Comparison of ENCODE assay signal across 9 cellular contexts in genomic region chr7:107580716-107581383, GRCh38. TPM values are rescaled to one million over a fixed set of nuclear protein-coding genes. Genes with fewer than 3 reads are reported as not detected.
DNase-seq lines count a peak whose midpoint lies in the region; ATAC-seq, FAIRE-seq and TF ChIP-seq lines count a peak whose summit lies in the region.
"Had no signal": no experiment of that assay in that cellular context is flagged by ENCODE, and none has a peak within 500 bp of the region (broad histone marks: within the 10 kb centered on the region; RNA-seq: fewer than 3 reads in every experiment).

No MANE protein-coding gene starts in this region.

- TF ChIP-seq EP300 in HepG2 (IDR thresholded peaks at IDR 0.05; ENCODE audit: low read depth in 2 of 2, low read length in 2 of 2) = no peak
- TF ChIP-seq EP300 in HepG2 (CRISPR knock-in tag; IDR thresholded peaks at IDR 0.05; ENCODE audit: borderline replicate concordance) = no peak

- no peaks in the 10 kb centered on the region for H4K20me1 ChIP-seq in HepG2 (ENCODE audit: insufficient read depth, low read length)

- peak overlapping the region; percentile 73 for H3K4me2 ChIP-seq in HepG2 (ENCODE audit: low read depth, low read length)

- H3K79me2 ChIP-seq in HepG2 (ENCODE audit: insufficient read depth, low read length) = peaks cover 6% of the 10 kb centered on the region

- H3K4me1 ChIP-seq in HepG2 (ENCODE audit: insufficient read depth, low read length) (peaks cover 11% of the 10 kb centered on the region), tibial artery (peaks cover 0 to 51% (median 25%) of the 10 kb centered on the region in 4 donors)

- intact Hi-C loops in HepG2 (cut with micrococcal nuclease; ENCODE audit: unreplicated experiment) = loop anchor here (5.0 kb wide), 1 partner anchor 146 kb away; no protein-coding TSS in a partner anchor
- intact Hi-C loops in tibial artery (cut with DNase I; ENCODE audit: low total_unique reads) = no loop called here

- in situ Hi-C loops in HepG2 (cut with HindIII; ENCODE audit: extremely low pct_ligation_motif_present, low pct_unique_long_range_greater_than_20kb) = no loop called here

- H3K4me3 Mint-ChIP-seq in activated T-cell treated with anti-CD3 and anti-CD28 coated beads, Interleukin-2, amount 50 U/mL, for 4 hours = peak overlapping the region; percentile 80

- peak overlapping the region; percentile 95 for H3K9ac ChIP-seq in HepG2 (ENCODE audit: insufficient read depth, low read depth, low read length)

- H3K36me3 Mint-ChIP-seq in activated T-cell treated with anti-CD3 and anti-CD28 coated beads, Interleukin-2, amount 50 U/mL, for 4 hours (ENCODE audit: insufficient read depth) = peaks cover 13% of the 10 kb centered on the region

- H3K36me3 ChIP-seq in HepG2 (replicated peaks in 1 of 2; ENCODE audit: control insufficient read depth in 1 of 2, insufficient read depth in 2 of 2, low read length in 2 of 2) = peaks cover 0 to 9% of the 10 kb centered on the region in 2 experiments; a peak in 1 of 5 replicates
- H3K36me3 ChIP-seq in tibial artery = peaks cover 0 to 18% (median 16%) of the 10 kb centered on the region in 3 donors

- CTCF ChIA-PET in HepG2 (lab: Yijun Ruan, JAX; ENCODE audit: low intra/inter-chr PET ratio, low total read pairs) = no interaction called here

- TSS peak; percentile 60 for BruUV-seq in HepG2 (replicated peaks; lab: Mats Ljungman, UMichigan)

- no peak for ATAC-seq in activated T-cell treated with anti-CD3 and anti-CD28 coated beads, Interleukin-2, amount 50 U/mL, for 4 hours
- ATAC-seq in HepG2 = no peak

- no peak for DNase-seq in activated T-cell treated with anti-CD3 and anti-CD28 coated beads, Interleukin-2, amount 50 U/mL, for 4 hours
- no peak for DNase-seq in activated T-cell treated with anti-CD3 and anti-CD28 coated beads, Interleukin-2, amount 50 U/mL, for 1 hour
- no peak for DNase-seq in HepG2 (ENCODE audit: low spot score)
- no peak for DNase-seq in tibial artery
- DNase-seq in NCI-H226 = no peak
- no peak for DNase-seq in effector CD4-positive, alpha-beta T cell
- DNase-seq in DMS79 treated with DMSO at 0.1 percent for 48 hours (lab: John Stamatoyannopoulos, UW) = no peak

- no peaks in the 10 kb centered on the region for H3K9me3 Mint-ChIP-seq in activated T-cell treated with anti-CD3 and anti-CD28 coated beads, Interleukin-2, amount 50 U/mL, for 4 hours

- H3K9me3 ChIP-seq in HepG2 (ENCODE audit: low read length) (no peaks in the 10 kb centered on the region), tibial artery (no peaks in the 10 kb centered on the region)

- peak overlapping the region; percentile 86 to 95 (median 87) for H3K4me3 ChIP-seq in HepG2 (replicated peaks in 1 of 3; ENCODE audit: insufficient read depth in 1 of 3, low read depth in 2 of 3, low read length in 3 of 3)
- peak overlapping the region; percentile 72 to 84 for H3K4me3 ChIP-seq in tibial artery

- H3K4me1 Mint-ChIP-seq in activated T-cell treated with anti-CD3 and anti-CD28 coated beads, Interleukin-2, amount 50 U/mL, for 4 hours (ENCODE audit: low read depth) = peaks cover 19% of the 10 kb centered on the region

- H3K27me3 ChIP-seq in HepG2 (ENCODE audit: control insufficient read depth in 1 of 2, insufficient read depth in 2 of 2, low read length in 2 of 2) (no peaks in the 10 kb centered on the region), tibial artery (no peaks in the 10 kb centered on the region)

- no peak for TF ChIP-seq CTCF in HepG2 (CRISPR knock-in tag; IDR thresholded peaks at IDR 0.05)
- TF ChIP-seq CTCF in tibial artery (IDR thresholded peaks at IDR 0.05) = no peak

- no peak for FAIRE-seq in HepG2 (lab: Jason Lieb, UNC)
- FAIRE-seq: G401.6 had no signal

- no peak for TF ChIP-seq RAD21 in HepG2 (CRISPR knock-in tag; IDR thresholded peaks at IDR 0.05)

- no peak for TF ChIP-seq POLR2A in HepG2 (IDR thresholded peaks at IDR 0.05; ENCODE audit: insufficient read depth in 1 of 2, low read depth in 2 of 2, low read length in 2 of 2)

- WGBS in HepG2 (ENCODE audit: low lambda C conversion rate) = 18% methylated on average over 10 of the region's 10 CpGs

- peak overlapping the region; percentile 56 for H3K27ac ChIP-seq in angular gyrus (ENCODE audit: low read depth, low read length)
- H3K27ac ChIP-seq in HepG2 (ENCODE audit: extremely low read length, insufficient read depth, low read length) = peak overlapping the region; percentile 91
- H3K27ac ChIP-seq in tibial artery = peak overlapping the region; percentile 89 to 95

- POLR2A ChIA-PET in HepG2 (lab: Yijun Ruan, JAX) = interaction anchor here (1.0 to 2.5 kb wide), 3 partner anchors 17 to 412 kb away, joined by 8 to 13 read pairs (median 9); partner anchors contain the start of genes CBLL1, COG5, DUS4L and HBP1

- H2AFZ ChIP-seq in HepG2 (ENCODE audit: low read length) = peak overlapping the region; percentile 4

- no peaks in the 10 kb centered on the region for H3K27me3 Mint-ChIP-seq in activated T-cell treated with anti-CD3 and anti-CD28 coated beads, Interleukin-2, amount 50 U/mL, for 4 hours (ENCODE audit: low read depth)

RNA-seq across cellular contexts. Expression of gene BCAP29, which starts 0.8 kb away (rescaled TPM):
- total RNA-seq in activated T-cell treated with anti-CD3 and anti-CD28 coated beads, Interleukin-2, amount 50 U/mL, for 4 hours = 10 to 100 TPM; 26.5 to 29.2 (median 27.8) TPM
- 27.8 and 35.6 TPM in 2 replicates for total RNA-seq in HepG2 (2016; rRNA removed; fragmentation: Illumina TruSeq; extraction: Trizol)
- 9.7 and 10.3 TPM in 2 replicates for total RNA-seq in HepG2 (2016; cell fraction: cytosol; rRNA removed; fragmentation: Illumina TruSeq; extraction: Trizol; ENCODE audit: low read depth)
- total RNA-seq in HepG2 (2016; cell fraction: insoluble cytoplasmic fraction; rRNA removed; fragmentation: Illumina TruSeq; extraction: Trizol) = 24.9 and 34.5 TPM in 2 replicates
- total RNA-seq in HepG2 (2016; cell fraction: membrane; rRNA removed; fragmentation: Illumina TruSeq; extraction: Trizol) = 15.3 and 18.6 TPM in 2 replicates
- total RNA-seq in HepG2 (2016; cell fraction: nucleus; rRNA removed; fragmentation: Illumina TruSeq; extraction: Trizol) = 34.2 and 42.0 TPM in 2 replicates
- 11.1 and 15.3 TPM in 2 replicates for polyA plus RNA-seq in HepG2 (2011; rRNA removed)
- polyA plus RNA-seq in HepG2 (2011; cell fraction: cytosol; rRNA removed) = 6.6 and 15.3 TPM in 2 replicates
- 5.5 and 6.6 TPM in 2 replicates for polyA plus RNA-seq in HepG2 (2011; cell fraction: nucleus; rRNA removed)
- 18.6 and 33.9 TPM in 2 replicates for polyA plus RNA-seq in HepG2 (2012)
- 12.8 and 13.2 TPM in 2 replicates for polyA plus RNA-seq in HepG2 (2016; cell fraction: cytosol; fragmentation: Illumina TruSeq; extraction: Trizol; ENCODE audit: low read depth)
- 21.5 and 21.6 TPM in 2 replicates for polyA plus RNA-seq in HepG2 (2016; cell fraction: insoluble cytoplasmic fraction; fragmentation: Illumina TruSeq; extraction: Trizol; ENCODE audit: low read depth)
- polyA plus RNA-seq in HepG2 (2016; cell fraction: membrane; fragmentation: Illumina TruSeq; extraction: Trizol; ENCODE audit: low read depth) = 12.1 and 13.0 TPM in 2 replicates
- 41.8 and 43.2 TPM in 2 replicates for polyA plus RNA-seq in HepG2 (2016; cell fraction: nucleus; fragmentation: Illumina TruSeq; extraction: Trizol; ENCODE audit: insufficient read depth, low read depth)
- 6.7 and 10.7 TPM in 2 replicates for polyA minus RNA-seq in HepG2 (2011; rRNA and poly(A)+ RNA removed; ENCODE audit: low replicate concordance)
- 9.6 and 10.0 TPM in 2 replicates for polyA minus RNA-seq in HepG2 (2011; cell fraction: cytosol; rRNA and poly(A)+ RNA removed)
- polyA minus RNA-seq in HepG2 (2011; cell fraction: nucleus; rRNA and poly(A)+ RNA removed) = 27.8 and 31.9 TPM in 2 replicates

RNA-seq across cellular contexts. Expression of gene DUS4L, which starts 17.1 kb away (rescaled TPM):
- 10 to 100 TPM in 1 of 3 donors, 1 to 10 TPM in 2; 9.5 to 11.6 (median 9.5) TPM for total RNA-seq in activated T-cell treated with anti-CD3 and anti-CD28 coated beads, Interleukin-2, amount 50 U/mL, for 4 hours
- total RNA-seq in HepG2 (2016; rRNA removed; fragmentation: Illumina TruSeq; extraction: Trizol) = 9.8 and 10.6 TPM in 2 replicates
- 4.9 and 6.6 TPM in 2 replicates for total RNA-seq in HepG2 (2016; cell fraction: cytosol; rRNA removed; fragmentation: Illumina TruSeq; extraction: Trizol; ENCODE audit: low read depth)
- total RNA-seq in HepG2 (2016; cell fraction: insoluble cytoplasmic fraction; rRNA removed; fragmentation: Illumina TruSeq; extraction: Trizol) = 8.8 and 10.7 TPM in 2 replicates
- 7.6 and 9.0 TPM in 2 replicates for total RNA-seq in HepG2 (2016; cell fraction: membrane; rRNA removed; fragmentation: Illumina TruSeq; extraction: Trizol)
- total RNA-seq in HepG2 (2016; cell fraction: nucleus; rRNA removed; fragmentation: Illumina TruSeq; extraction: Trizol) = 12.6 and 14.1 TPM in 2 replicates
- 3.9 and 5.6 TPM in 2 replicates for polyA plus RNA-seq in HepG2 (2011; rRNA removed)
- 2.0 and 2.7 TPM in 2 replicates for polyA plus RNA-seq in HepG2 (2011; cell fraction: cytosol; rRNA removed)
- 4.9 and 5.3 TPM in 2 replicates for polyA plus RNA-seq in HepG2 (2011; cell fraction: nucleus; rRNA removed)
- polyA plus RNA-seq in HepG2 (2012) = 5.9 and 8.4 TPM in 2 replicates
- polyA plus RNA-seq in HepG2 (2016; cell fraction: cytosol; fragmentation: Illumina TruSeq; extraction: Trizol; ENCODE audit: low read depth) = 2.7 and 3.6 TPM in 2 replicates
- 10.6 and 11.7 TPM in 2 replicates for polyA plus RNA-seq in HepG2 (2016; cell fraction: insoluble cytoplasmic fraction; fragmentation: Illumina TruSeq; extraction: Trizol; ENCODE audit: low read depth)
- polyA plus RNA-seq in HepG2 (2016; cell fraction: membrane; fragmentation: Illumina TruSeq; extraction: Trizol; ENCODE audit: low read depth) = 6.6 and 7.0 TPM in 2 replicates
- 11.8 and 16.4 TPM in 2 replicates for polyA plus RNA-seq in HepG2 (2016; cell fraction: nucleus; fragmentation: Illumina TruSeq; extraction: Trizol; ENCODE audit: insufficient read depth, low read depth)
- 3.5 and 8.4 TPM in 2 replicates for polyA minus RNA-seq in HepG2 (2011; rRNA and poly(A)+ RNA removed; ENCODE audit: low replicate concordance)
- 2.2 and 3.5 TPM in 2 replicates for polyA minus RNA-seq in HepG2 (2011; cell fraction: cytosol; rRNA and poly(A)+ RNA removed)
- 13.6 and 18.8 TPM in 2 replicates for polyA minus RNA-seq in HepG2 (2011; cell fraction: nucleus; rRNA and poly(A)+ RNA removed)

RNA-seq across cellular contexts. Expression of gene COG5, which starts 17.1 kb away (rescaled TPM):
- total RNA-seq in activated T-cell treated with anti-CD3 and anti-CD28 coated beads, Interleukin-2, amount 50 U/mL, for 4 hours = 10 to 100 TPM; 30.3 to 40.9 (median 40.0) TPM
- 31.3 and 50.0 TPM in 2 replicates for total RNA-seq in HepG2 (2016; rRNA removed; fragmentation: Illumina TruSeq; extraction: Trizol)
- total RNA-seq in HepG2 (2016; cell fraction: cytosol; rRNA removed; fragmentation: Illumina TruSeq; extraction: Trizol; ENCODE audit: low read depth) = 6.1 and 6.8 TPM in 2 replicates
- 31.5 and 51.4 TPM in 2 replicates for total RNA-seq in HepG2 (2016; cell fraction: insoluble cytoplasmic fraction; rRNA removed; fragmentation: Illumina TruSeq; extraction: Trizol)
- total RNA-seq in HepG2 (2016; cell fraction: membrane; rRNA removed; fragmentation: Illumina TruSeq; extraction: Trizol) = 7.1 and 7.8 TPM in 2 replicates
- total RNA-seq in HepG2 (2016; cell fraction: nucleus; rRNA removed; fragmentation: Illumina TruSeq; extraction: Trizol) = 69.2 and 71.8 TPM in 2 replicates
- polyA plus RNA-seq in HepG2 (2011; rRNA removed) = 16.0 and 20.4 TPM in 2 replicates
- polyA plus RNA-seq in HepG2 (2011; cell fraction: cytosol; rRNA removed) = 10.2 and 16.7 TPM in 2 replicates
- 16.2 and 20.5 TPM in 2 replicates for polyA plus RNA-seq in HepG2 (2011; cell fraction: nucleus; rRNA removed)
- 15.0 and 17.6 TPM in 2 replicates for polyA plus RNA-seq in HepG2 (2012)
- 0.83 and 0.87 TPM in 2 replicates for polyA plus RNA-seq in HepG2 (2016; cell fraction: cytosol; fragmentation: Illumina TruSeq; extraction: Trizol; ENCODE audit: low read depth)
- 26.2 and 32.7 TPM in 2 replicates for polyA plus RNA-seq in HepG2 (2016; cell fraction: insoluble cytoplasmic fraction; fragmentation: Illumina TruSeq; extraction: Trizol; ENCODE audit: low read depth)
- 2.2 and 2.3 TPM in 2 replicates for polyA plus RNA-seq in HepG2 (2016; cell fraction: membrane; fragmentation: Illumina TruSeq; extraction: Trizol; ENCODE audit: low read depth)
- polyA plus RNA-seq in HepG2 (2016; cell fraction: nucleus; fragmentation: Illumina TruSeq; extraction: Trizol; ENCODE audit: insufficient read depth, low read depth) = 16.4 and 19.9 TPM in 2 replicates
- polyA minus RNA-seq in HepG2 (2011; rRNA and poly(A)+ RNA removed; ENCODE audit: low replicate concordance) = 15.6 and 20.7 TPM in 2 replicates
- polyA minus RNA-seq in HepG2 (2011; cell fraction: cytosol; rRNA and poly(A)+ RNA removed) = 18.6 and 26.5 TPM in 2 replicates
- polyA minus RNA-seq in HepG2 (2011; cell fraction: nucleus; rRNA and poly(A)+ RNA removed) = 95.6 and 135 TPM in 2 replicates
